In the genomic region with DNA sequence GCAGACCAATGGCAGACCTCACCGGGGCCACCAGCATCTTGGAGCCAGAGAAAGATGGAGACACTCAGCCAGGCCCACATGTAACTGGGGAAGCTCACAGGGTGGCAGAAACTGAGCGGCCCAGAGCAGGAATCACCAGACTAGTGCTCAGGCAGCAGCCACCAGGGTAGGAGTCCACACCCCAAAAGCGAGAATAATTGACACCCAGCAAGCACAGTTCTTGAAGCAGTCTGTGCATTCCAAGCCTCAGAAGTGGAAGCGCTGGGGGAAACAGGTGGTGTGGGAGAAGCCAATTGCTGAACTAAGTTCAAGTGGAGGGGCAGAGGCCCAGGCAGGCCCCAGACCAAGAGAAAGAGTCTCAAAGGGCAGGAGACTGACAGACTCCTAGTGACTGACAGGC, we compare ENCODE assay signal across 17 cellular contexts. TPM values are rescaled to one million over a fixed set of nuclear protein-coding genes. Genes with fewer than 3 reads are reported as not detected.
DNase-seq lines count a peak whose midpoint lies in the region; ATAC-seq and TF ChIP-seq lines count a peak whose summit lies in the region.
"Had no signal": no experiment of that assay in that cellular context is flagged by ENCODE, and none has a peak within 500 bp of the region (broad histone marks: within the 10 kb centered on the region; RNA-seq: fewer than 3 reads in every experiment).

No MANE protein-coding gene starts in this region.

- no peak overlapping the region for H3K23ac ChIP-seq in mesendoderm (ENCODE audit: low read length)

- no peak overlapping the region for H3K18ac ChIP-seq in mesendoderm (ENCODE audit: low read length)

- DNase-seq in ascending aorta (ENCODE audit: low spot score in 2 of 2) (peak in 1 of 2 donors; percentile 4), esophagus squamous epithelium (lab: John Stamatoyannopoulos, UW) (no peak), neural crest cell (ENCODE audit: low read depth, low spot score) (no peak), upper lobe of left lung (peak in 1 of 2 donors; percentile 70), mesendoderm (no peak)
- DNase-seq: head of caudate nucleus; IMR-90; mesenchymal stem cell; NCI-H1436; NCI-H526 treated with DMSO at 0.1 percent for 48 hours; SHP77 treated with DMSO at 0.1 percent for 48 hours; stimulated activated CD4-positive, alpha-beta T cell treated with anti-CD3 and anti-CD28 coated beads, Interleukin-2, amount 100 ng/mL, for 48 hours; stimulated activated naive CD4-positive, alpha-beta T cell had no signal

- no peaks in the 10 kb centered on the region for H3K27me3 ChIP-seq in ascending aorta
- H3K27me3 ChIP-seq in esophagus squamous epithelium: no peaks in the 10 kb centered on the region
- H3K27me3 ChIP-seq in upper lobe of left lung: no peaks in the 10 kb centered on the region
- no peaks in the 10 kb centered on the region for H3K27me3 ChIP-seq in mesendoderm (ENCODE audit: insufficient read depth, low read length, poor library complexity)

- no peak overlapping the region for H3K9ac ChIP-seq in mesendoderm (ENCODE audit: low read length)
- H3K9ac ChIP-seq: parathyroid adenoma had no signal

- H3K4me1 Mint-ChIP-seq in neural crest cell: peaks cover 16% of the 10 kb centered on the region

- H3K79me2 ChIP-seq in mesendoderm (ENCODE audit: control insufficient read depth, insufficient read depth, low read length): peaks cover 5% of the 10 kb centered on the region
- H3K79me2 ChIP-seq: parathyroid adenoma had no signal

- H2AK5ac ChIP-seq in mesendoderm (ENCODE audit: low read length): no peak overlapping the region

- H3K4me1 ChIP-seq in ascending aorta (peaks cover 0 to 19% of the 10 kb centered on the region in 2 donors), esophagus squamous epithelium (peaks cover 28 to 69% (median 30%) of the 10 kb centered on the region in 3 donors), upper lobe of left lung (peaks cover 43 to 56% (median 49%) of the 10 kb centered on the region in 4 donors), mesendoderm (ENCODE audit: control insufficient read depth, low read depth, low read length) (no peaks in the 10 kb centered on the region)

- TF ChIP-seq POLR2A in esophagus squamous epithelium (IDR thresholded peaks at IDR 0.05) (no peak), upper lobe of left lung (IDR thresholded peaks at IDR 0.05) (peak in 1 of 4 donors; percentile 50)

- H2BK120ac ChIP-seq in mesendoderm (ENCODE audit: low read depth, low read length): no peak overlapping the region

- peaks cover 12% of the 10 kb centered on the region for H3K36me3 Mint-ChIP-seq in neural crest cell (ENCODE audit: low read depth)
- H3K36me3 Mint-ChIP-seq: activated naive CD8-positive, alpha-beta T cell had no signal

- H4K5ac ChIP-seq in mesendoderm (ENCODE audit: low read length): no peak overlapping the region

- no peak overlapping the region for H3K4ac ChIP-seq in mesendoderm (ENCODE audit: low read depth, low read length)

- no peaks in the 10 kb centered on the region for H3K27me3 Mint-ChIP-seq in neural crest cell (ENCODE audit: low read depth)
- H3K27me3 Mint-ChIP-seq: activated naive CD8-positive, alpha-beta T cell had no signal

- peak overlapping the region; percentile 59 for H3K4me3 Mint-ChIP-seq in neural crest cell
- H3K4me3 Mint-ChIP-seq: activated naive CD8-positive, alpha-beta T cell had no signal

- no peak overlapping the region for H4K8ac ChIP-seq in mesendoderm (ENCODE audit: low read depth, low read length)

- H3K4me3 ChIP-seq in ascending aorta: no peak overlapping the region
- no peak overlapping the region for H3K4me3 ChIP-seq in esophagus squamous epithelium
- H3K4me3 ChIP-seq in upper lobe of left lung: no peak overlapping the region
- no peak overlapping the region for H3K4me3 ChIP-seq in mesendoderm (ENCODE audit: low read length)

- TF ChIP-seq EP300 in upper lobe of left lung (IDR thresholded peaks at IDR 0.05): no peak

- TF ChIP-seq CTCF in ascending aorta (IDR thresholded peaks at IDR 0.05) (no peak), esophagus squamous epithelium (IDR thresholded peaks at IDR 0.05) (no peak), neural crest cell (conservative IDR thresholded peaks at IDR 0.05) (no peak), upper lobe of left lung (IDR thresholded peaks at IDR 0.05) (no peak)

- WGBS in esophagus squamous epithelium, 2 donors: 39 to 55% methylated on average over 2 to 4 of the region's 4 CpGs
- 55 to 67% methylated on average over 1 to 4 of the region's 4 CpGs for whole genome bisulfite sequencing in upper lobe of left lung, 2 donors
- WGBS in mesendoderm (ENCODE audit: extremely low coverage, insufficient coverage, low lambda C conversion rate): no CpG with 5 or more reads among the region's 4 CpGs

- no peak overlapping the region for H2BK15ac ChIP-seq in mesendoderm (replicated peaks; ENCODE audit: low read depth)

- no peaks in the 10 kb centered on the region for H3K9me3 Mint-ChIP-seq in neural crest cell

- peaks cover 9 to 11% of the 10 kb centered on the region in 2 donors for H3K36me3 ChIP-seq in ascending aorta
- H3K36me3 ChIP-seq in esophagus squamous epithelium: peaks cover 6 to 51% (median 19%) of the 10 kb centered on the region in 3 donors
- peaks cover 0 to 62% (median 19%) of the 10 kb centered on the region in 4 donors for H3K36me3 ChIP-seq in upper lobe of left lung
- H3K36me3 ChIP-seq in mesendoderm (ENCODE audit: control insufficient read depth, insufficient read depth, low read length): peaks cover 25% of the 10 kb centered on the region

- H3K27ac ChIP-seq in ascending aorta (peak overlapping the region; percentile 68 to 85), esophagus squamous epithelium (peak overlapping the region; percentile 79 to 90 (median 86)), upper lobe of left lung (peak overlapping the region; percentile 76 to 83 (median 80)), mesendoderm (ENCODE audit: low read depth, low read length) (no peak overlapping the region)
- H3K27ac ChIP-seq: parathyroid adenoma had no signal

- peaks cover 14% of the 10 kb centered on the region for H3K79me1 ChIP-seq in mesendoderm (ENCODE audit: low read length)

- ATAC-seq in upper lobe of left lung (ENCODE audit: low FRiP score in 2 of 2) (peak; percentile 15 to 78), HG02678 (IDR thresholded peaks at IDR 0.05; ENCODE audit: unreplicated experiment) (no peak), HG03135 (IDR thresholded peaks at IDR 0.05; ENCODE audit: unreplicated experiment) (no peak)

- H3K9me3 ChIP-seq in ascending aorta (no peaks in the 10 kb centered on the region), esophagus squamous epithelium (no peaks in the 10 kb centered on the region), upper lobe of left lung (no peaks in the 10 kb centered on the region)

- H2BK5ac ChIP-seq in mesendoderm (ENCODE audit: low read length): no peak overlapping the region

- intact Hi-C loops in ascending aorta (cut with DNase I): no loop called here
- intact Hi-C loops in esophagus squamous epithelium (cut with DNase I): no loop called here

- H3K4me2 ChIP-seq in mesendoderm (ENCODE audit: low read length): no peak overlapping the region

- H3K27ac Mint-ChIP-seq in neural crest cell (ENCODE audit: unreplicated experiment): no peak overlapping the region
- H3K27ac Mint-ChIP-seq: activated naive CD8-positive, alpha-beta T cell had no signal

- H3K56ac ChIP-seq in mesendoderm (ENCODE audit: low read length): no peak overlapping the region

RNA-seq across cellular contexts. Expression of a gene that starts 8.0 kb away (rescaled TPM):
- total RNA-seq in ascending aorta (95.5 TPM), esophagus squamous epithelium (10 to 100 TPM; 58.9 to 79.5 (median 70.2) TPM), neural crest cell (389 and 392 TPM in 2 replicates), upper lobe of left lung (100 to 1,000 TPM in 1 of 6 donors, 10 to 100 TPM in 5; 27.3 to 113 (median 46.2) TPM)
- polyA plus RNA-seq in mesendoderm (2013, experiment 1 of 2): 171 TPM
- polyA plus RNA-seq in mesendoderm (2013, experiment 2 of 2): 169 TPM

RNA-seq across cellular contexts. Expression of a gene that starts 10.7 kb away (rescaled TPM):
- total RNA-seq in ascending aorta (not detected), esophagus squamous epithelium (1 to 10 TPM in 3 of 4 donors, under 1 TPM in 1; 0.32 to 5.1 (median 1.9) TPM), neural crest cell (26.2 and 29.8 TPM in 2 replicates), upper lobe of left lung (10 to 100 TPM in 2 of 6 donors, 1 to 10 TPM in 4; 2.0 to 43.0 (median 3.0) TPM)
- 72.7 TPM for polyA plus RNA-seq in mesendoderm (2013, experiment 1 of 2)
- polyA plus RNA-seq in mesendoderm (2013, experiment 2 of 2): 77.0 TPM

RNA-seq across cellular contexts. Expression of a gene that starts 30.5 kb away (rescaled TPM):
- total RNA-seq in ascending aorta (363 TPM), esophagus squamous epithelium (10 to 100 TPM in 3 of 4 donors, 1 to 10 TPM in 1; 5.6 to 69.4 (median 32.3) TPM), neural crest cell (0.11 and 0.16 TPM in 2 replicates), upper lobe of left lung (100 to 1,000 TPM in 4 of 6 donors, 10 to 100 TPM in 2; 42.9 to 259 (median 125) TPM)
- 0.21 TPM for polyA plus RNA-seq in mesendoderm (2013, experiment 1 of 2)
- 0.32 TPM for polyA plus RNA-seq in mesendoderm (2013, experiment 2 of 2)
- total RNA-seq: IMR-90 had no signal
- polyA plus RNA-seq: IMR-90 had no signal

Comparison
In these comparisons a context has a peak if more than half of its experiments do, and no peak if none do; other contexts are left out.
1. ATAC-seq: peak in upper lobe of left lung (2 of 2); none in HG02678 (single experiment) and HG03135 (single experiment).